2 cellular contexts compared by ENCODE assay signal in the genomic region with DNA sequence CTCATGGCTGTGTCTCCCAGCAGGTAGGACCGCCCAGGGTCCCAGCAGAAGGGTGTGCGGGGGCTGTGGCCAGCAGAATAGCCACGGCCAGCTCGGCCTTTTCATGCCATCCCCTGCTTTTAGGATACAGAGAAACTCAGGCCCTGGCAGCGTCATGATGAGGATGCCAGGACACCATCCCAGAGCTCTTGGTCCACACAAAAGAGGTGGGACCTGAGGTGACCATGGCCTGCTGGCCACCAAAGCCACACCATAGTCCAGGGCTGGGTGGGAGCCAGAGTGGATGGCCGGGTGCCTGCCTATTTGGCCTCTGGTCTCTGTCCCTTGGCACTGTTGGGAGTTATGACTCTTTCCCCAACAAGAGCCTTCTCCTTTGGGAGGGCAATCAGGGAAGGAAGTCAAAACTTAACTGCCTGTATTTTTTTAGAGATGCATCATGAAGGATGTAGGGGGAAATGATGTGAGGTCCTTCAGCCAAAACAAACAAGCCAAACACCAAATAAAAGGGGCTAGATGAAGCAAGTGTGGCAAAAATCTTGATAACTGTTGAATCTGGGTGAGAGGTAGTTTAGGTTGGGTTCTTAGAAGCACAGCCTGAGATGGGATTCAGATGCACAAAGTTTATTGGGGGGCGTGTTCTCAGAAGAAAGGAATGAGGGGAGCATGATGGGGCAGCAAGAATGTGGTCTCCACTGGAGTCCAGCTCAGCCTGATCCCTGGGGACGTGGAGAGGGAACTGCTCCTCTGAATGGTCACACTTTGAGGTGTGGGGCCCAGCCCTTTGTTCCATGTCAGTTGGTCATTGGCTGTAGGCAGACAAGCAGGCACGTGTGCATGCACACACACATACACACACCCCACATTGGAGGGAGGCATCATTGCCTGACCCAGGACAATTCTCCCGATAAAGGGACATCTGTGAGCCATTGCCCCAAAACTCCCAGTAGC.
TF ChIP-seq lines count a peak whose summit lies in the region.

No MANE protein-coding gene starts in this region.

TF ChIP-seq in SK-N-SH, 30 proteins besides CTCF, POLR2A, EP300 and RAD21 (continued from another document):
- TF ChIP-seq EZH2phosphoT487 (IDR thresholded peaks at IDR 0.05; ENCODE audit: borderline replicate concordance, low read depth) (no peak), POLR2AphosphoS5 (IDR thresholded peaks at IDR 0.05; ENCODE audit: low read depth, low read length) (no peak), SIN3A (IDR thresholded peaks at IDR 0.05; ENCODE audit: borderline replicate concordance, low read depth, low read length) (no peak), ELF1 (IDR thresholded peaks at IDR 0.05) (no peak)
- TF ChIP-seq, protein P1, sequence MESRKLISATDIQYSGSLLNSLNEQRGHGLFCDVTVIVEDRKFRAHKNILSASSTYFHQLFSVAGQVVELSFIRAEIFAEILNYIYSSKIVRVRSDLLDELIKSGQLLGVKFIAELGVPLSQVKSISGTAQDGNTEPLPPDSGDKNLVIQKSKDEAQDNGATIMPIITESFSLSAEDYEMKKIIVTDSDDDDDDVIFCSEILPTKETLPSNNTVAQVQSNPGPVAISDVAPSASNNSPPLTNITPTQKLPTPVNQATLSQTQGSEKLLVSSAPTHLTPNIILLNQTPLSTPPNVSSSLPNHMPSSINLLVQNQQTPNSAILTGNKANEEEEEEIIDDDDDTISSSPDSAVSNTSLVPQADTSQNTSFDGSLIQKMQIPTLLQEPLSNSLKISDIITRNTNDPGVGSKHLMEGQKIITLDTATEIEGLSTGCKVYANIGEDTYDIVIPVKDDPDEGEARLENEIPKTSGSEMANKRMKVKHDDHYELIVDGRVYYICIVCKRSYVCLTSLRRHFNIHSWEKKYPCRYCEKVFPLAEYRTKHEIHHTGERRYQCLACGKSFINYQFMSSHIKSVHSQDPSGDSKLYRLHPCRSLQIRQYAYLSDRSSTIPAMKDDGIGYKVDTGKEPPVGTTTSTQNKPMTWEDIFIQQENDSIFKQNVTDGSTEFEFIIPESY (IDR thresholded peaks at IDR 0.05; ENCODE audit: borderline replicate concordance, low read depth), result no peak
- TF ChIP-seq, protein P2, sequence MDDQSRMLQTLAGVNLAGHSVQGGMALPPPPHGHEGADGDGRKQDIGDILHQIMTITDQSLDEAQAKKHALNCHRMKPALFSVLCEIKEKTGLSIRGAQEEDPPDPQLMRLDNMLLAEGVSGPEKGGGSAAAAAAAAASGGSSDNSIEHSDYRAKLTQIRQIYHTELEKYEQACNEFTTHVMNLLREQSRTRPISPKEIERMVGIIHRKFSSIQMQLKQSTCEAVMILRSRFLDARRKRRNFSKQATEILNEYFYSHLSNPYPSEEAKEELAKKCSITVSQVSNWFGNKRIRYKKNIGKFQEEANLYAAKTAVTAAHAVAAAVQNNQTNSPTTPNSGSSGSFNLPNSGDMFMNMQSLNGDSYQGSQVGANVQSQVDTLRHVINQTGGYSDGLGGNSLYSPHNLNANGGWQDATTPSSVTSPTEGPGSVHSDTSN (IDR thresholded peaks at IDR 0.05), result no peak
- TF ChIP-seq, protein P3, sequence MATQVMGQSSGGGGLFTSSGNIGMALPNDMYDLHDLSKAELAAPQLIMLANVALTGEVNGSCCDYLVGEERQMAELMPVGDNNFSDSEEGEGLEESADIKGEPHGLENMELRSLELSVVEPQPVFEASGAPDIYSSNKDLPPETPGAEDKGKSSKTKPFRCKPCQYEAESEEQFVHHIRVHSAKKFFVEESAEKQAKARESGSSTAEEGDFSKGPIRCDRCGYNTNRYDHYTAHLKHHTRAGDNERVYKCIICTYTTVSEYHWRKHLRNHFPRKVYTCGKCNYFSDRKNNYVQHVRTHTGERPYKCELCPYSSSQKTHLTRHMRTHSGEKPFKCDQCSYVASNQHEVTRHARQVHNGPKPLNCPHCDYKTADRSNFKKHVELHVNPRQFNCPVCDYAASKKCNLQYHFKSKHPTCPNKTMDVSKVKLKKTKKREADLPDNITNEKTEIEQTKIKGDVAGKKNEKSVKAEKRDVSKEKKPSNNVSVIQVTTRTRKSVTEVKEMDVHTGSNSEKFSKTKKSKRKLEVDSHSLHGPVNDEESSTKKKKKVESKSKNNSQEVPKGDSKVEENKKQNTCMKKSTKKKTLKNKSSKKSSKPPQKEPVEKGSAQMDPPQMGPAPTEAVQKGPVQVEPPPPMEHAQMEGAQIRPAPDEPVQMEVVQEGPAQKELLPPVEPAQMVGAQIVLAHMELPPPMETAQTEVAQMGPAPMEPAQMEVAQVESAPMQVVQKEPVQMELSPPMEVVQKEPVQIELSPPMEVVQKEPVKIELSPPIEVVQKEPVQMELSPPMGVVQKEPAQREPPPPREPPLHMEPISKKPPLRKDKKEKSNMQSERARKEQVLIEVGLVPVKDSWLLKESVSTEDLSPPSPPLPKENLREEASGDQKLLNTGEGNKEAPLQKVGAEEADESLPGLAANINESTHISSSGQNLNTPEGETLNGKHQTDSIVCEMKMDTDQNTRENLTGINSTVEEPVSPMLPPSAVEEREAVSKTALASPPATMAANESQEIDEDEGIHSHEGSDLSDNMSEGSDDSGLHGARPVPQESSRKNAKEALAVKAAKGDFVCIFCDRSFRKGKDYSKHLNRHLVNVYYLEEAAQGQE (IDR thresholded peaks at IDR 0.05; ENCODE audit: low read depth, low read length), result no peak

TF ChIP-seq in SK-N-SH treated with all-trans-retinoic acid at 6 μM for 48 hours, 23 proteins besides CTCF, POLR2A, EP300 and RAD21 (continued from another document):
- TF ChIP-seq, protein P4, sequence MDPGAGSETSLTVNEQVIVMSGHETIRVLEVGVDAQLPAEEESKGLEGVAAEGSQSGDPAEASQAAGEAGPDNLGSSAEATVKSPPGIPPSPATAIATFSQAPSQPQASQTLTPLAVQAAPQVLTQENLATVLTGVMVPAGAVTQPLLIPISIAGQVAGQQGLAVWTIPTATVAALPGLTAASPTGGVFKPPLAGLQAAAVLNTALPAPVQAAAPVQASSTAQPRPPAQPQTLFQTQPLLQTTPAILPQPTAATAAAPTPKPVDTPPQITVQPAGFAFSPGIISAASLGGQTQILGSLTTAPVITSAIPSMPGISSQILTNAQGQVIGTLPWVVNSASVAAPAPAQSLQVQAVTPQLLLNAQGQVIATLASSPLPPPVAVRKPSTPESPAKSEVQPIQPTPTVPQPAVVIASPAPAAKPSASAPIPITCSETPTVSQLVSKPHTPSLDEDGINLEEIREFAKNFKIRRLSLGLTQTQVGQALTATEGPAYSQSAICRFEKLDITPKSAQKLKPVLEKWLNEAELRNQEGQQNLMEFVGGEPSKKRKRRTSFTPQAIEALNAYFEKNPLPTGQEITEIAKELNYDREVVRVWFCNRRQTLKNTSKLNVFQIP (CRISPR knock-in tag; IDR thresholded peaks at IDR 0.05; ENCODE audit: borderline replicate concordance, low read depth), result no peak
- TF ChIP-seq ZFP3 (CRISPR knock-in tag; IDR thresholded peaks at IDR 0.05), result no peak
